ENCODE assay signal across 12 cellular contexts in genomic region chr22:24875862-24876506, GRCh38.
DNase-seq lines count a peak whose midpoint lies in the region; ATAC-seq, FAIRE-seq and TF ChIP-seq lines count a peak whose summit lies in the region.
"Had no signal": no experiment of that assay in that cellular context is flagged by ENCODE, and none has a peak within 500 bp of the region (broad histone marks: within the 10 kb centered on the region; RNA-seq: fewer than 3 reads in every experiment).

No MANE protein-coding gene starts in this region.

- H3K4me3 Mint-ChIP-seq in Calu3 (ENCODE audit: low read depth, unreplicated experiment) = no peak overlapping the region
- H3K4me3 Mint-ChIP-seq in WTC11 = no peak overlapping the region

- in situ Hi-C loops in gastrocnemius medialis (cut with MboI; ENCODE audit: low sequenced_read_pairs in 4 of 4) = no loop called here

- no peak overlapping the region for H3K27ac Mint-ChIP-seq in Calu3 (ENCODE audit: unreplicated experiment)
- H3K27ac Mint-ChIP-seq in WTC11 = no peak overlapping the region
- H3K27ac Mint-ChIP-seq: activated T-helper 2 cell treated with anti-CD3 and anti-CD28 coated beads, Interferon-gamma antibody, Interleukin-2, Interleukin-4, amounts not matched to agents 10 μg/mL and 5 μg/mL and 100 μg/mL, durations not matched to agents 14 hours and 24 hours and 36 hours had no signal

- H3K4me1 Mint-ChIP-seq in Calu3 (ENCODE audit: low read depth, unreplicated experiment) (no peaks in the 10 kb centered on the region), WTC11 (no peaks in the 10 kb centered on the region)

- H3K36me3 Mint-ChIP-seq in Calu3 (ENCODE audit: insufficient read depth, unreplicated experiment) (no peaks in the 10 kb centered on the region), WTC11 (peaks cover 5% of the 10 kb centered on the region)

- H3K9me3 Mint-ChIP-seq in Calu3 (ENCODE audit: low read depth, unreplicated experiment) = no peaks in the 10 kb centered on the region
- H3K9me3 Mint-ChIP-seq in WTC11 = peaks cover 18% of the 10 kb centered on the region
- H3K9me3 Mint-ChIP-seq: activated T-helper 2 cell treated with anti-CD3 and anti-CD28 coated beads, Interferon-gamma antibody, Interleukin-2, Interleukin-4, amounts not matched to agents 10 μg/mL and 5 μg/mL and 100 μg/mL, durations not matched to agents 14 hours and 24 hours and 36 hours had no signal

- CTCF ChIA-PET in Calu3 (lab: Charles Lee) = interaction anchor here (0.7 to 1.2 kb wide), 2 partner anchors 9 to 19 kb away, joined by 3 to 4 read pairs; no protein-coding TSS in a partner anchor
- CTCF ChIA-PET in WTC11 (lab: Charles Lee) = interaction anchor here (0.5 to 1.7 kb wide), 5 partner anchors 12 to 175 kb away, joined by 3 to 6 read pairs (median 3); no protein-coding TSS in a partner anchor

- TF ChIP-seq POLR2A in gastrocnemius medialis (IDR thresholded peaks at IDR 0.05) = no peak

- no peak overlapping the region for H3K4me3 ChIP-seq in gastrocnemius medialis

- intact Hi-C loops in Calu3 (cut with micrococcal nuclease; ENCODE audit: unreplicated experiment) (no loop called here), gastrocnemius medialis (cut with DNase I; ENCODE audit: low total_unique reads) (no loop called here)

- POLR2A ChIA-PET in WTC11 (lab: Charles Lee) = no interaction called here

- H3K9me3 ChIP-seq in gastrocnemius medialis = no peaks in the 10 kb centered on the region
- H3K9me3 ChIP-seq: Caco-2 had no signal

- BruUV-seq in Calu3 (replicated peaks; lab: Mats Ljungman, UMichigan) = no TSS peak

- ATAC-seq in WTC11 (peak; percentile 52), gastrocnemius medialis (no peak), HG03571 (IDR thresholded peaks at IDR 0.05; ENCODE audit: unreplicated experiment) (no peak)

- FAIRE-seq in HTR-8/SVneo (lab: Jason Lieb, UNC) = no peak

- H3K27me3 ChIP-seq in gastrocnemius medialis = no peaks in the 10 kb centered on the region

- peaks cover 60% of the 10 kb centered on the region for H3K27me3 Mint-ChIP-seq in Calu3 (ENCODE audit: unreplicated experiment)
- 0 out of 2 replicates have a peak, but pooled peaks cover 2% of the 10 kb centered on the region for H3K27me3 Mint-ChIP-seq in WTC11 (ENCODE audit: low read depth)

- H3K36me3 ChIP-seq in gastrocnemius medialis = no peaks in the 10 kb centered on the region

- no peak for TF ChIP-seq CTCF in Calu3 (IDR thresholded peaks at IDR 0.05; ENCODE audit: unreplicated experiment)
- no peak for TF ChIP-seq CTCF in WTC11 (IDR thresholded peaks at IDR 0.05)
- no peak for TF ChIP-seq CTCF in gastrocnemius medialis (IDR thresholded peaks at IDR 0.05 in 4 of 5, conservative IDR thresholded peaks at IDR 0.05 in 1 of 5)

- no peak overlapping the region for H3K27ac ChIP-seq in gastrocnemius medialis

- H3K4me1 ChIP-seq in gastrocnemius medialis = no peaks in the 10 kb centered on the region
- H3K4me1 ChIP-seq: Caco-2 had no signal

- DNase-seq in Calu3 (peak; percentile 16), HTR-8/SVneo (ENCODE audit: insufficient read length, low spot score) (peak; percentile 15), WTC11 (ENCODE audit: low spot score) (peak; percentile 68), iPS-NIHi7 (ENCODE audit: extremely low spot score) (peak; percentile 89), NCI-H1048 (lab: John Stamatoyannopoulos, UW) (no peak), gastrocnemius medialis (no peak), DMS53 treated with DMSO at 0.1 percent for 48 hours (lab: John Stamatoyannopoulos, UW; ENCODE audit: unreplicated experiment) (no peak)
- DNase-seq: GOT3, NCI-H446 had no signal

TF ChIP-seq in WTC11, 78 proteins besides CTCF, POLR2A, EP300 and RAD21 (continues in another document):
- TF ChIP-seq, protein P1, sequence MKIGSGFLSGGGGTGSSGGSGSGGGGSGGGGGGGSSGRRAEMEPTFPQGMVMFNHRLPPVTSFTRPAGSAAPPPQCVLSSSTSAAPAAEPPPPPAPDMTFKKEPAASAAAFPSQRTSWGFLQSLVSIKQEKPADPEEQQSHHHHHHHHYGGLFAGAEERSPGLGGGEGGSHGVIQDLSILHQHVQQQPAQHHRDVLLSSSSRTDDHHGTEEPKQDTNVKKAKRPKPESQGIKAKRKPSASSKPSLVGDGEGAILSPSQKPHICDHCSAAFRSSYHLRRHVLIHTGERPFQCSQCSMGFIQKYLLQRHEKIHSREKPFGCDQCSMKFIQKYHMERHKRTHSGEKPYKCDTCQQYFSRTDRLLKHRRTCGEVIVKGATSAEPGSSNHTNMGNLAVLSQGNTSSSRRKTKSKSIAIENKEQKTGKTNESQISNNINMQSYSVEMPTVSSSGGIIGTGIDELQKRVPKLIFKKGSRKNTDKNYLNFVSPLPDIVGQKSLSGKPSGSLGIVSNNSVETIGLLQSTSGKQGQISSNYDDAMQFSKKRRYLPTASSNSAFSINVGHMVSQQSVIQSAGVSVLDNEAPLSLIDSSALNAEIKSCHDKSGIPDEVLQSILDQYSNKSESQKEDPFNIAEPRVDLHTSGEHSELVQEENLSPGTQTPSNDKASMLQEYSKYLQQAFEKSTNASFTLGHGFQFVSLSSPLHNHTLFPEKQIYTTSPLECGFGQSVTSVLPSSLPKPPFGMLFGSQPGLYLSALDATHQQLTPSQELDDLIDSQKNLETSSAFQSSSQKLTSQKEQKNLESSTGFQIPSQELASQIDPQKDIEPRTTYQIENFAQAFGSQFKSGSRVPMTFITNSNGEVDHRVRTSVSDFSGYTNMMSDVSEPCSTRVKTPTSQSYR (CRISPR knock-in tag; IDR thresholded peaks at IDR 0.05) = peak; percentile 32; the same call in 1 of the 2 replicates
- TF ChIP-seq, protein P2, sequence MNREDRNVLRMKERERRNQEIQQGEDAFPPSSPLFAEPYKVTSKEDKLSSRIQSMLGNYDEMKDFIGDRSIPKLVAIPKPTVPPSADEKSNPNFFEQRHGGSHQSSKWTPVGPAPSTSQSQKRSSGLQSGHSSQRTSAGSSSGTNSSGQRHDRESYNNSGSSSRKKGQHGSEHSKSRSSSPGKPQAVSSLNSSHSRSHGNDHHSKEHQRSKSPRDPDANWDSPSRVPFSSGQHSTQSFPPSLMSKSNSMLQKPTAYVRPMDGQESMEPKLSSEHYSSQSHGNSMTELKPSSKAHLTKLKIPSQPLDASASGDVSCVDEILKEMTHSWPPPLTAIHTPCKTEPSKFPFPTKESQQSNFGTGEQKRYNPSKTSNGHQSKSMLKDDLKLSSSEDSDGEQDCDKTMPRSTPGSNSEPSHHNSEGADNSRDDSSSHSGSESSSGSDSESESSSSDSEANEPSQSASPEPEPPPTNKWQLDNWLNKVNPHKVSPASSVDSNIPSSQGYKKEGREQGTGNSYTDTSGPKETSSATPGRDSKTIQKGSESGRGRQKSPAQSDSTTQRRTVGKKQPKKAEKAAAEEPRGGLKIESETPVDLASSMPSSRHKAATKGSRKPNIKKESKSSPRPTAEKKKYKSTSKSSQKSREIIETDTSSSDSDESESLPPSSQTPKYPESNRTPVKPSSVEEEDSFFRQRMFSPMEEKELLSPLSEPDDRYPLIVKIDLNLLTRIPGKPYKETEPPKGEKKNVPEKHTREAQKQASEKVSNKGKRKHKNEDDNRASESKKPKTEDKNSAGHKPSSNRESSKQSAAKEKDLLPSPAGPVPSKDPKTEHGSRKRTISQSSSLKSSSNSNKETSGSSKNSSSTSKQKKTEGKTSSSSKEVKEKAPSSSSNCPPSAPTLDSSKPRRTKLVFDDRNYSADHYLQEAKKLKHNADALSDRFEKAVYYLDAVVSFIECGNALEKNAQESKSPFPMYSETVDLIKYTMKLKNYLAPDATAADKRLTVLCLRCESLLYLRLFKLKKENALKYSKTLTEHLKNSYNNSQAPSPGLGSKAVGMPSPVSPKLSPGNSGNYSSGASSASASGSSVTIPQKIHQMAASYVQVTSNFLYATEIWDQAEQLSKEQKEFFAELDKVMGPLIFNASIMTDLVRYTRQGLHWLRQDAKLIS (CRISPR knock-in tag; IDR thresholded peaks at IDR 0.05; ENCODE audit: borderline replicate concordance) = no peak
- TF ChIP-seq FOXP1 (CRISPR knock-in tag; IDR thresholded peaks at IDR 0.05; ENCODE audit: borderline replicate concordance) (peak; percentile 59; the same call in 1 of the 2 replicates), RORB (CRISPR knock-in tag; IDR thresholded peaks at IDR 0.05) (no peak), ERG (CRISPR knock-in tag; IDR thresholded peaks at IDR 0.05) (no peak), ZNF416 (CRISPR knock-in tag; IDR thresholded peaks at IDR 0.05) (no peak), ZNF396 (CRISPR knock-in tag; IDR thresholded peaks at IDR 0.05; ENCODE audit: borderline replicate concordance) (no peak), ESRRA (CRISPR knock-in tag; IDR thresholded peaks at IDR 0.05; ENCODE audit: borderline replicate concordance) (no peak), NFATC4 (CRISPR knock-in tag; IDR thresholded peaks at IDR 0.05) (no peak)
- TF ChIP-seq, protein P3, sequence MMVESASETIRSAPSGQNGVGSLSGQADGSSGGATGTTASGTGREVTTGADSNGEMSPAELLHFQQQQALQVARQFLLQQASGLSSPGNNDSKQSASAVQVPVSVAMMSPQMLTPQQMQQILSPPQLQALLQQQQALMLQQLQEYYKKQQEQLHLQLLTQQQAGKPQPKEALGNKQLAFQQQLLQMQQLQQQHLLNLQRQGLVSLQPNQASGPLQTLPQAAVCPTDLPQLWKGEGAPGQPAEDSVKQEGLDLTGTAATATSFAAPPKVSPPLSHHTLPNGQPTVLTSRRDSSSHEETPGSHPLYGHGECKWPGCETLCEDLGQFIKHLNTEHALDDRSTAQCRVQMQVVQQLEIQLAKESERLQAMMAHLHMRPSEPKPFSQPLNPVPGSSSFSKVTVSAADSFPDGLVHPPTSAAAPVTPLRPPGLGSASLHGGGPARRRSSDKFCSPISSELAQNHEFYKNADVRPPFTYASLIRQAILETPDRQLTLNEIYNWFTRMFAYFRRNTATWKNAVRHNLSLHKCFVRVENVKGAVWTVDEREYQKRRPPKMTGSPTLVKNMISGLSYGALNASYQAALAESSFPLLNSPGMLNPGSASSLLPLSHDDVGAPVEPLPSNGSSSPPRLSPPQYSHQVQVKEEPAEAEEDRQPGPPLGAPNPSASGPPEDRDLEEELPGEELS (CRISPR knock-in tag; IDR thresholded peaks at IDR 0.05) = peak; percentile 76

Comparison
In these comparisons a context has a peak if more than half of its experiments do, and no peak if none do; other contexts are left out.
1. DNase-seq: peak in Calu3 (single experiment), HTR-8/SVneo (single experiment), WTC11 (single experiment) and iPS-NIHi7 (single experiment); none in NCI-H1048 (single experiment), gastrocnemius medialis (0 of 2) and DMS53 treated with DMSO at 0.1 percent for 48 hours (single experiment).